In genomic region chr3:54670269-54671000, GRCh38 we compare ENCODE assay signal across 23 cellular contexts.
A peak's percentile ranks its signal among the peaks of the same experiment; 100 is the strongest.
DNase-seq lines count a peak whose midpoint lies in the region; ATAC-seq, FAIRE-seq and TF ChIP-seq lines count a peak whose summit lies in the region.
"Had no signal": no experiment of that assay in that cellular context is flagged by ENCODE, and none has a peak within 500 bp of the region (broad histone marks: within the 10 kb centered on the region; RNA-seq: fewer than 3 reads in every experiment).

No MANE protein-coding gene starts in this region.

- no peak overlapping the region for H2BK5ac ChIP-seq in mesendoderm (ENCODE audit: low read length)

- H4K5ac ChIP-seq in mesendoderm (ENCODE audit: low read length), result no peak overlapping the region

- no peak overlapping the region for H3K4ac ChIP-seq in mesendoderm (ENCODE audit: low read depth, low read length)

- H3K27ac ChIP-seq in mesendoderm (ENCODE audit: low read depth, low read length) (no peak overlapping the region), coronary artery (no peak overlapping the region)
- H3K27ac ChIP-seq: hepatocyte, HL-60, RWPE1, stomach, upper lobe of right lung had no signal

- no peaks in the 10 kb centered on the region for H3K36me3 ChIP-seq in mesendoderm (ENCODE audit: control insufficient read depth, insufficient read depth, low read length)
- H3K36me3 ChIP-seq: stomach, upper lobe of right lung had no signal

- no CpG with 5 or more reads among the region's 8 CpGs for WGBS in mesendoderm (ENCODE audit: extremely low coverage, insufficient coverage, low lambda C conversion rate)

- H3K4me3 ChIP-seq in mesendoderm (ENCODE audit: low read length) (no peak overlapping the region), coronary artery (no peak overlapping the region)
- H3K4me3 ChIP-seq: hepatocyte, stomach, upper lobe of right lung had no signal

- H3K4me2 ChIP-seq in mesendoderm (ENCODE audit: low read length), result no peak overlapping the region
- H3K4me2 ChIP-seq: hepatocyte had no signal

- H2BK15ac ChIP-seq in mesendoderm (replicated peaks; ENCODE audit: low read depth), result no peak overlapping the region

- FAIRE-seq in HTR-8/SVneo (lab: Jason Lieb, UNC), result no peak
- FAIRE-seq: astrocyte, H54 had no signal

- no peaks in the 10 kb centered on the region for H3K27me3 ChIP-seq in mesendoderm (ENCODE audit: insufficient read depth, low read length, poor library complexity)
- H3K27me3 ChIP-seq: hepatocyte, stomach, upper lobe of right lung had no signal

- peak overlapping the region; percentile 24 for H3K18ac ChIP-seq in mesendoderm (ENCODE audit: low read length)

- no peaks in the 10 kb centered on the region for H3K79me1 ChIP-seq in mesendoderm (ENCODE audit: low read length)

- no peak overlapping the region for H2BK120ac ChIP-seq in mesendoderm (ENCODE audit: low read depth, low read length)

- H3K56ac ChIP-seq in mesendoderm (ENCODE audit: low read length), result no peak overlapping the region

- H3K79me2 ChIP-seq in mesendoderm (ENCODE audit: control insufficient read depth, insufficient read depth, low read length), result no peaks in the 10 kb centered on the region
- H3K79me2 ChIP-seq: hepatocyte had no signal

- DNase-seq in DMS 273 treated with DMSO at 0.1 percent for 48 hours (lab: John Stamatoyannopoulos, UW) (peak; percentile 70), NCI-H2081 (lab: John Stamatoyannopoulos, UW) (peak; percentile 31 to 70), cerebellum (ENCODE audit: low spot score) (peak; percentile 55), mesendoderm (peak; percentile 25), HTR-8/SVneo (ENCODE audit: insufficient read length, low spot score) (no peak), coronary artery (ENCODE audit: low spot score) (no peak)
- DNase-seq: activated CD4-positive, alpha-beta T cell treated with anti-CD3 and anti-CD28 coated beads, Interleukin-2, amount 10 ng/mL, durations not matched to agents 7 days and 5 days; activated naive CD4-positive, alpha-beta T cell treated with Interleukin-2 at 50 U/mL for 16 hours; CD8-positive, alpha-beta T cell; foreskin fibroblast; KBM-7; nucleus accumbens; stomach; upper lobe of right lung had no signal

- TF ChIP-seq CTCF in coronary artery (IDR thresholded peaks at IDR 0.05), result no peak

- ATAC-seq in GM19452 (IDR thresholded peaks at IDR 0.05; ENCODE audit: unreplicated experiment) (no peak), GM19328 (IDR thresholded peaks at IDR 0.05; ENCODE audit: unreplicated experiment) (no peak)
- ATAC-seq: CD8-positive, alpha-beta T cell; left lobe of liver; sciatic nerve; upper lobe of right lung had no signal

- no peak overlapping the region for H2AK5ac ChIP-seq in mesendoderm (ENCODE audit: low read length)

- H3K4me1 ChIP-seq in mesendoderm (ENCODE audit: control insufficient read depth, low read depth, low read length), result peaks cover 6% of the 10 kb centered on the region
- H3K4me1 ChIP-seq: stomach, upper lobe of right lung had no signal

- H3K9ac ChIP-seq in mesendoderm (ENCODE audit: low read length), result no peak overlapping the region

- no peak overlapping the region for H4K8ac ChIP-seq in mesendoderm (ENCODE audit: low read depth, low read length)

- H3K23ac ChIP-seq in mesendoderm (ENCODE audit: low read length), result no peak overlapping the region

Comparison
In these comparisons a context has a peak if more than half of its experiments do, and no peak if none do; other contexts are left out.
1. DNase-seq: peak in DMS 273 treated with DMSO at 0.1 percent for 48 hours (single experiment), NCI-H2081 (2 of 2), cerebellum (single experiment) and mesendoderm (single experiment); none in HTR-8/SVneo (single experiment) and coronary artery (single experiment).